ENCODE assay signal across 8 cellular contexts in the genomic region with DNA sequence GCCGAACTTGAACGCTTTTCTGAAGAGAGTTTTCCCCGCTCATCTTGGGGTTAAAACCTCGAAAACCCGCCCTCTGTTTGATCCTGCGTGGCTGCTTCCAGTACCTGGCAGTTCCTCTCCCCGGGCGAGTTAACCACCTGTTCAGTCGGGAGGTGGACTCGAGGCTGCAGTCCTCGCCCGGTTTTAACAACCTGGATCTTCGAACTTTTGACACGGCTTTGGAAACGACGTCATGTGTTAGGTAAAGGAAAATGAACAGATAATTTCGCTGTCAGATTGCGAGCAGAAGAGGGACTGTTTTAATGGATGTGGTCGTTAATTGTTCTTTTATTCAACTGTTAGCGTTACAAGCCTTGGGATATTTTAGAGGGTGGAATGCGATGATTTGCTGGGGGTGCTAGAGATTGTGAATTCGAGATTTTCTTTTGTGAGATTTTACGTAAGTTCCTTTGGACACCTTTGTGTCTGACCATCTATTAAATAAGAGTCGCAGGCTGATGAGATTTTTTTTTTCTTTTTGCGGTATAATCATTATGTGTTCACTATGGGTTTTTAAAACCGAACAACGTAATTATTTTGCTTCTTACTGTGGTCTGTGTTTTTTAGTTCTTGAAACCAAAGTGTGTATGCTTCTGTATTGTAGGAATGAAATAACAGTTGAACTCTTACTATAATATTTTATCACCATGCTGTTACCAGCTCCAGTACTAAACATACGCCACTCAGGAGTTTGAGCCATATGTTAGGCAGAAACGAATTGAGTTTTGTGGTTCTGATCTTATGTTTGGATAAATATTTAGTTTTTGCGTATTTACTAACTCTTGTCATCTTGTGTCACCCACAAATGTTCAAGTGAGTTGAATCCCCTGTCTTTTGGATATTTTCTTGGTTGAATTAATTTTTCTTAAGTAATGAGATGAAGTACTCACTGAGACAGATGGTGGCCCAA. TPM values are rescaled to one million over a fixed set of nuclear protein-coding genes. Genes with fewer than 3 reads are reported as not detected.
DNase-seq lines count a peak whose midpoint lies in the region; ATAC-seq and TF ChIP-seq lines count a peak whose summit lies in the region.

No MANE protein-coding gene starts in this region.

- WGBS in H9 (ENCODE audit: extremely low coverage, insufficient read length, low lambda C conversion rate), result no CpG with 5 or more reads among the region's 30 CpGs

- H3K4ac ChIP-seq in H9 (ENCODE audit: low read depth, low read length), result no peak overlapping the region

- no peak overlapping the region for H2BK120ac ChIP-seq in H9 (ENCODE audit: low read depth, low read length, poor library complexity, severe bottlenecking)

- H4K20me1 ChIP-seq in H9 (ENCODE audit: control insufficient read depth, insufficient read depth, insufficient read length), result no peaks in the 10 kb centered on the region

- H3K4me1 ChIP-seq in H9 (ENCODE audit: insufficient read depth, low read length), result peaks cover 3% of the 10 kb centered on the region; the same call in 1 of the 2 replicates

- peak overlapping the region; percentile 74 for H3K9ac ChIP-seq in H9 (ENCODE audit: extremely low read depth, insufficient read length, low read length)

- ATAC-seq in HG03439 (IDR thresholded peaks at IDR 0.05; ENCODE audit: unreplicated experiment), result no peak

- H3K36me3 Mint-ChIP-seq in H9 (ENCODE audit: insufficient read depth in 1 of 3, low read depth in 3 of 3), result peaks cover 10 to 21% (median 14%) of the 10 kb centered on the region in 3 experiments
- H3K36me3 Mint-ChIP-seq in MCF 10A (ENCODE audit: insufficient read depth, unreplicated experiment), result no peaks in the 10 kb centered on the region
- H3K36me3 Mint-ChIP-seq in stimulated activated naive CD8-positive, alpha-beta T cell treated with anti-CD3 and anti-CD28 coated beads, Interleukin-15, Interleukin-2, amounts not matched to agents 100 ng/mL and 50 ng/mL, for 24 hours (ENCODE audit: low read depth), result peaks cover 35% of the 10 kb centered on the region

- TF ChIP-seq CTCF in H9 (conservative IDR thresholded peaks at IDR 0.05) (no peak), MCF 10A (IDR thresholded peaks at IDR 0.05; ENCODE audit: unreplicated experiment) (no peak)

- H2BK15ac ChIP-seq in H9 (ENCODE audit: low read depth, low read length), result no peak overlapping the region

- H3K27ac Mint-ChIP-seq in H9 (peak overlapping the region; percentile 81 to 96 (median 83)), MCF 10A (ENCODE audit: low read depth, unreplicated experiment) (peak overlapping the region; percentile 97)
- peak overlapping the region; percentile 98 for H3K27ac Mint-ChIP-seq in stimulated activated naive CD8-positive, alpha-beta T cell treated with anti-CD3 and anti-CD28 coated beads, Interleukin-15, Interleukin-2, amounts not matched to agents 100 ng/mL and 50 ng/mL, for 24 hours

- H3K4me3 Mint-ChIP-seq in H9 (peak overlapping the region; percentile 83 to 98), MCF 10A (ENCODE audit: unreplicated experiment) (peak overlapping the region; percentile 90)
- peak overlapping the region; percentile 98 for H3K4me3 Mint-ChIP-seq in stimulated activated naive CD8-positive, alpha-beta T cell treated with anti-CD3 and anti-CD28 coated beads, Interleukin-15, Interleukin-2, amounts not matched to agents 100 ng/mL and 50 ng/mL, for 24 hours

- BruUV-seq in MCF 10A (replicated peaks; lab: Mats Ljungman, UMichigan), result TSS peak; percentile 57

- no peak overlapping the region for H2BK20ac ChIP-seq in H9 (ENCODE audit: low read depth, low read length, poor library complexity, severe bottlenecking)

- H3K9me3 ChIP-seq in H9 (ENCODE audit: control insufficient read depth, low read depth, low read length), result no peaks in the 10 kb centered on the region

- no peak overlapping the region for H4K8ac ChIP-seq in H9 (replicated peaks; ENCODE audit: insufficient read length, low read depth, low read length)

- H3K27me3 ChIP-seq in H9 (ENCODE audit: insufficient read depth, low read length), result no peaks in the 10 kb centered on the region

- no peak overlapping the region for H3K56ac ChIP-seq in H9 (ENCODE audit: insufficient read length, low read depth, low read length)

- peaks cover 8% of the 10 kb centered on the region for H3K23me2 ChIP-seq in H9 (ENCODE audit: insufficient read length, low read depth, low read length, poor library complexity, severe bottlenecking)

- POLR2A ChIA-PET in MCF 10A (lab: Yijun Ruan, JAX), result interaction anchor here (0.6 to 7.5 kb wide), 22 partner anchors 27 to 959 kb away, joined by 3 to 94 read pairs (median 5); a partner anchor contains a TSS

- no peak overlapping the region for H2BK12ac ChIP-seq in H9 (ENCODE audit: insufficient read length, low read depth, low read length)

- H3K27me3 Mint-ChIP-seq in H9 (ENCODE audit: low read depth) (peaks cover 2% of the 10 kb centered on the region; the same call in 1 of the 2 replicates), MCF 10A (ENCODE audit: insufficient read depth, unreplicated experiment) (no peaks in the 10 kb centered on the region)
- no peaks in the 10 kb centered on the region for H3K27me3 Mint-ChIP-seq in stimulated activated naive CD8-positive, alpha-beta T cell treated with anti-CD3 and anti-CD28 coated beads, Interleukin-15, Interleukin-2, amounts not matched to agents 100 ng/mL and 50 ng/mL, for 24 hours

- H3K4me1 Mint-ChIP-seq in H9 (peaks cover 42 to 44% of the 10 kb centered on the region in 2 experiments), MCF 10A (ENCODE audit: insufficient read depth, unreplicated experiment) (peaks cover 25% of the 10 kb centered on the region)
- peaks cover 57% of the 10 kb centered on the region for H3K4me1 Mint-ChIP-seq in stimulated activated naive CD8-positive, alpha-beta T cell treated with anti-CD3 and anti-CD28 coated beads, Interleukin-15, Interleukin-2, amounts not matched to agents 100 ng/mL and 50 ng/mL, for 24 hours (ENCODE audit: low read depth)

- peaks cover 6% of the 10 kb centered on the region; the same call in 1 of the 2 replicates for H3K79me2 ChIP-seq in H9 (ENCODE audit: insufficient read depth, low read length)

- no peak overlapping the region for H4K91ac ChIP-seq in H9 (ENCODE audit: insufficient read length, low read depth, low read length)

- H3K14ac ChIP-seq in H9 (ENCODE audit: insufficient read depth, low read length), result no peak overlapping the region

- no peak overlapping the region for H3K23ac ChIP-seq in H9 (ENCODE audit: insufficient read length, low read depth, low read length)

- peaks cover 12 to 21% of the 10 kb centered on the region in 2 experiments for H3K9me3 Mint-ChIP-seq in H9
- H3K9me3 Mint-ChIP-seq in MCF 10A (ENCODE audit: unreplicated experiment), result peaks cover 25% of the 10 kb centered on the region
- peaks cover 25% of the 10 kb centered on the region for H3K9me3 Mint-ChIP-seq in stimulated activated naive CD8-positive, alpha-beta T cell treated with anti-CD3 and anti-CD28 coated beads, Interleukin-15, Interleukin-2, amounts not matched to agents 100 ng/mL and 50 ng/mL, for 24 hours

- CTCF ChIA-PET in MCF 10A (lab: Yijun Ruan, JAX), result interaction anchor here (0.6 to 0.7 kb wide), 3 partner anchors 30 to 271 kb away, joined by 3 to 4 read pairs (median 3); no protein-coding TSS in a partner anchor

- no peak overlapping the region for H3T11ph ChIP-seq in H9 (ENCODE audit: low read length)

- no peak overlapping the region for H2BK5ac ChIP-seq in H9 (ENCODE audit: insufficient read length, low read length)

- no peak overlapping the region for H4K5ac ChIP-seq in H9 (ENCODE audit: insufficient read length, low read depth, low read length)

- intact Hi-C loops in MCF 10A (cut with micrococcal nuclease), result loop anchor here (1.0 to 10.0 kb wide), 6 partner anchors 75 to 218 kb away; no protein-coding TSS in a partner anchor

- peak in 2 of 3 experiments; percentile 34 to 91 for DNase-seq in NCI-H1417 (lab: John Stamatoyannopoulos, UW)
- no peak for DNase-seq in NCI-H1417 treated with DMSO at 0.1 percent for 48 hours (lab: John Stamatoyannopoulos, UW)
- DNase-seq in H9, result no peak
- DNase-seq in NCI-H2171 (lab: John Stamatoyannopoulos, UW), result peak; percentile 82
- peak; percentile 27 for DNase-seq in MCF 10A (ENCODE audit: unreplicated experiment)
- DNase-seq in kidney tubule cell (ENCODE audit: low spot score), result peak; percentile 22

- no peak overlapping the region for H3K18ac ChIP-seq in H9 (ENCODE audit: insufficient read length, low read depth, low read length)

- H3K4me2 ChIP-seq in H9 (ENCODE audit: insufficient read depth, insufficient read length, low read length), result peak overlapping the region; percentile 95

- H3K79me1 ChIP-seq in H9 (ENCODE audit: insufficient read depth, low read depth, low read length, poor library complexity, severe bottlenecking), result no peaks in the 10 kb centered on the region

- no peak overlapping the region for H2AK5ac ChIP-seq in H9 (ENCODE audit: insufficient read length, low read length)

- no peak overlapping the region for H3K27ac ChIP-seq in H9 (ENCODE audit: insufficient read length, low read depth, low read length)

- H2AFZ ChIP-seq in H9 (ENCODE audit: low read length), result peak overlapping the region; percentile 4

RNA-seq across cellular contexts. Expression of a gene that starts 1.2 kb away (rescaled TPM):
- total RNA-seq in H9 (2021) (27.4 TPM in 2 replicates), MCF 10A (2022) (61.4 and 63.0 TPM in 2 replicates)

Comparison
In these comparisons a context has a peak if more than half of its experiments do, and no peak if none do; other contexts are left out.
1. DNase-seq: peak in NCI-H1417 (2 of 3), NCI-H2171 (single experiment), MCF 10A (single experiment) and kidney tubule cell (single experiment); none in NCI-H1417 treated with DMSO at 0.1 percent for 48 hours (single experiment) and H9 (single experiment).
2. Peak in every context shown above with its lines, with median percentiles within 50 percentile points of each other: H3K27ac Mint-ChIP-seq and H3K4me3 Mint-ChIP-seq.